ENCODE assay signal across 18 cellular contexts in genomic region chr18:23207994-23208393, GRCh38.
"Had no signal": no experiment of that assay in that cellular context is flagged by ENCODE, and none has a peak within 500 bp of the region (broad histone marks: within the 10 kb centered on the region; RNA-seq: fewer than 3 reads in every experiment).

No MANE protein-coding gene starts in this region.

- DNase-seq: activated CD4-positive, alpha-beta memory T cell treated with anti-CD3 and anti-CD28 coated beads, Interleukin-2, amount 10 ng/mL, durations not matched to agents 7 days and 5 days; activated CD8-positive, alpha-beta memory T cell treated with anti-CD3 and anti-CD28 coated beads, Interleukin-2, amount 50 U/mL, for 4 hours; activated naive CD4-positive, alpha-beta T cell; effector memory CD4-positive, alpha-beta T cell; foreskin fibroblast; glutamatergic neuron; kidney; left ventricle myocardium inferior; mucosa of descending colon; naive thymus-derived CD4-positive, alpha-beta T cell; right cardiac atrium; stimulated activated CD4-positive, alpha-beta T cell treated with anti-CD3 and anti-CD28 coated beads, Interleukin-4, amount 100 ng/mL, for 4 hours; stimulated activated CD8-positive, alpha-beta memory T cell treated with anti-CD3 and anti-CD28 coated beads, Interleukin-4, amount 100 ng/mL, for 48 hours; thyroid gland; WERI-Rb-1 had no signal

- H3K9me3 Mint-ChIP-seq: central memory CD8-positive, alpha-beta T cell had no signal

- H3K4me3 Mint-ChIP-seq: activated CD4-positive, alpha-beta memory T cell treated with anti-CD3 and anti-CD28 coated beads, Interleukin-2, amount 10 ng/mL, durations not matched to agents 7 days and 5 days; brain; central memory CD8-positive, alpha-beta T cell; naive thymus-derived CD4-positive, alpha-beta T cell; T-helper 1 cell treated with Interleukin-12 subunit alpha and Interleukin-12 subunit beta and Interleukin-4 antibody, amounts not matched to agents 30 μg/mL and 1 μg/mL, for 36 hours had no signal

- H3K4me1 Mint-ChIP-seq: central memory CD8-positive, alpha-beta T cell had no signal

- H3K27ac Mint-ChIP-seq: activated CD4-positive, alpha-beta memory T cell treated with anti-CD3 and anti-CD28 coated beads, Interleukin-2, amount 10 ng/mL, durations not matched to agents 7 days and 5 days; brain; naive thymus-derived CD4-positive, alpha-beta T cell; T-helper 1 cell treated with Interleukin-12 subunit alpha and Interleukin-12 subunit beta and Interleukin-4 antibody, amounts not matched to agents 30 μg/mL and 1 μg/mL, for 36 hours had no signal

- ATAC-seq: right cardiac atrium had no signal
